ENCODE assay signal across 20 cellular contexts in the genomic region with DNA sequence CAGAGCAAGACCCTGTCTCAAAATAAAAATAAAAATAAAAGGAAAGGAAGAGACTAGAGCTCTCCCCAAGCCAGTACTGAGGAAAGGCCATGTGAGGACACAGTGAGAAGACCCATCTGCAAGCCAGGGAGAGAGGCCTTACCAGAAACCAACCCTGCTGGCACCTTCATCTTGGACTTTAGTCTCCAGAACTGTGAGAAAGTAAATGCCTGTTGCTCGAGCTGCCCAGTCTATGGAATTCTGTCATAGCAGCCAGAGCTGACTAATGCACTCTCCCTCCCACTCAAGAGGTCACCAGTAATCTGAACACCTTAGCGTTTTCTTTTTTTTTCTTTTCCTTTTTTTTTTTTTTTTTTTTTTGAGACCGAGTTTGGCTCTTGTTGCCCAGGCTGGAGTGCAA. TPM values are rescaled to one million over a fixed set of nuclear protein-coding genes. Genes with fewer than 3 reads are reported as not detected.
DNase-seq lines count a peak whose midpoint lies in the region; ATAC-seq, FAIRE-seq and TF ChIP-seq lines count a peak whose summit lies in the region.
"Had no signal": no experiment of that assay in that cellular context is flagged by ENCODE, and none has a peak within 500 bp of the region (broad histone marks: within the 10 kb centered on the region; RNA-seq: fewer than 3 reads in every experiment).

No MANE protein-coding gene starts in this region.

- DNase-seq in A549 (ENCODE audit: low read depth in 1 of 2, low spot score in 1 of 2) (peak in 1 of 2 experiments; percentile 33), HT-29 (ENCODE audit: low spot score) (peak; percentile 6), amniotic epithelial cell (ENCODE audit: low read depth) (peak; percentile 65), kidney glomerular epithelial cell (lab: John Stamatoyannopoulos, UW) (peak; percentile 29), occipital lobe (lab: John Stamatoyannopoulos, UW) (no peak)
- DNase-seq in activated naive CD4-positive, alpha-beta T cell treated with Interleukin-2 at 50 U/mL for 16 hours, result no peak
- DNase-seq: activated CD8-positive, alpha-beta memory T cell treated with anti-CD3 and anti-CD28 coated beads, Interleukin-2, amount 10 ng/mL, durations not matched to agents 7 days and 5 days; activated naive CD8-positive, alpha-beta T cell treated with anti-CD3 and anti-CD28 coated beads, Interleukin-2, amount 10 ng/mL, durations not matched to agents 7 days and 5 days; dermis blood vessel endothelial cell; NCI-H1105; NCI-H748 treated with DMSO at 0.1 percent for 48 hours; spleen; uterus had no signal

- H3K9me3 ChIP-seq in A549, result peaks cover 8% of the 10 kb centered on the region; the same call in 1 of the 3 replicates
- H3K9me3 ChIP-seq: gastroesophageal sphincter, spleen, uterus had no signal

- POLR2A ChIA-PET in A549 (lab: Yijun Ruan, JAX), result interaction anchor here (0.6 to 0.7 kb wide), 2 partner anchors 17 to 161 kb away, joined by 3 read pairs; a partner anchor contains a TSS

- H3K4me1 ChIP-seq in A549, result peaks cover 8% of the 10 kb centered on the region; the same call in 2 of the 3 replicates
- H3K4me1 ChIP-seq: neural progenitor cell, uterus had no signal

- TF ChIP-seq POLR2A in A549 (IDR thresholded peaks at IDR 0.05; ENCODE audit: low read length), result no peak

- no peak for FAIRE-seq in A549 (lab: Jason Lieb, UNC)
- FAIRE-seq: TTC549 had no signal

- no peak for TF ChIP-seq EP300 in A549 (IDR thresholded peaks at IDR 0.05)

- ATAC-seq in A549 (peak; percentile 59 to 64; a peak in 5 of 6 replicates), GM18502 (IDR thresholded peaks at IDR 0.05; ENCODE audit: poor library complexity, unreplicated experiment) (no peak), GM21723 (IDR thresholded peaks at IDR 0.05; ENCODE audit: unreplicated experiment) (no peak)
- ATAC-seq: activated CD8-positive, alpha-beta memory T cell treated with anti-CD3 and anti-CD28 coated beads, Interleukin-2, amount 10 ng/mL, durations not matched to agents 7 days and 5 days; gastroesophageal sphincter; Panc1 had no signal

- WGBS in A549 (ENCODE audit: missing lambda C conversion rate), result 4% methylated on average over 1 of the region's 3 CpGs

- peak overlapping the region in 1 of 2 experiments; percentile 33; a peak in 1 of 6 replicates for H3K27ac ChIP-seq in A549
- H3K27ac ChIP-seq: C4-2B, gastroesophageal sphincter, neural progenitor cell, spleen, uterus had no signal

- H3K4me3 ChIP-seq in A549, result no peak overlapping the region
- H3K4me3 ChIP-seq: gastroesophageal sphincter, neural progenitor cell, spleen, uterus had no signal

- TF ChIP-seq RAD21 in A549 (conservative IDR thresholded peaks at IDR 0.05 in 1 of 2, IDR thresholded peaks at IDR 0.05 in 1 of 2), result no peak

- TF ChIP-seq CTCF in A549 (IDR thresholded peaks at IDR 0.05), result no peak

- H3K4me2 ChIP-seq in A549, result no peak overlapping the region
- H3K4me2 ChIP-seq: neural progenitor cell had no signal

- CTCF ChIA-PET in A549 (lab: Yijun Ruan, JAX), result interaction anchor here (0.6 to 6.9 kb wide), 4 partner anchors 12 to 166 kb away, joined by 3 to 37 read pairs (median 3); no protein-coding TSS in a partner anchor

TF ChIP-seq in A549, 52 proteins besides CTCF, POLR2A, EP300 and RAD21:
- TF ChIP-seq FOSB (CRISPR knock-in tag; IDR thresholded peaks at IDR 0.05) (no peak), RARB (CRISPR knock-in tag; IDR thresholded peaks at IDR 0.05) (no peak), TFCP2L1 (CRISPR knock-in tag; IDR thresholded peaks at IDR 0.05) (no peak), BHLHE40 (IDR thresholded peaks at IDR 0.05; ENCODE audit: low read depth, low read length) (no peak)

RNA-seq across cellular contexts. Expression of a gene that starts 7.3 kb away (rescaled TPM):
- not detected in 2 replicates for polyA plus RNA-seq in A549 (2011; rRNA removed)
- polyA plus RNA-seq in A549 (2012; cell fraction: cytosol; rRNA removed), result not detected in 2 replicates
- polyA plus RNA-seq in A549 (2012; cell fraction: nucleus; rRNA removed), result not detected in 2 replicates
- not detected in 3 replicates for polyA plus RNA-seq in A549 (2017; fragmentation: RNase III; extraction: RNeasy Plus Mini Kit Qiagen cat#74134 plus additional on column Dnase treatment)
- not detected in 2 replicates for polyA minus RNA-seq in A549 (2011; rRNA and poly(A)+ RNA removed)
- not detected in 2 replicates for total RNA-seq in HT-29 (2014; rRNA removed; shearing (Covaris generic))
- total RNA-seq in occipital lobe, result 5.0 TPM

RNA-seq across cellular contexts. Expression of a gene that starts 16.2 kb away (rescaled TPM):
- polyA plus RNA-seq in A549 (2011; rRNA removed) (10.2 and 10.3 TPM in 2 replicates), A549 (2017; fragmentation: RNase III; extraction: RNeasy Plus Mini Kit Qiagen cat#74134 plus additional on column Dnase treatment) (12.3 to 13.3 TPM (median 12.4 TPM) in 3 replicates)
- polyA plus RNA-seq in A549 (2012; cell fraction: cytosol; rRNA removed), result 10.3 and 12.8 TPM in 2 replicates
- polyA plus RNA-seq in A549 (2012; cell fraction: nucleus; rRNA removed), result 11.8 and 12.4 TPM in 2 replicates
- polyA minus RNA-seq in A549 (2011; rRNA and poly(A)+ RNA removed), result 8.1 and 8.3 TPM in 2 replicates
- total RNA-seq in HT-29 (2014; rRNA removed; shearing (Covaris generic)), result 34.5 and 38.7 TPM in 2 replicates
- total RNA-seq in occipital lobe, result 63.2 TPM

RNA-seq across cellular contexts. Expression of a gene that starts 52.1 kb away (rescaled TPM):
- polyA plus RNA-seq in A549 (2011; rRNA removed), result 8.6 and 9.0 TPM in 2 replicates
- 2.7 and 3.5 TPM in 2 replicates for polyA plus RNA-seq in A549 (2012; cell fraction: cytosol; rRNA removed)
- polyA plus RNA-seq in A549 (2012; cell fraction: nucleus; rRNA removed), result 2.6 and 2.9 TPM in 2 replicates
- 2.9 to 3.5 TPM (median 3.3 TPM) in 3 replicates for polyA plus RNA-seq in A549 (2017; fragmentation: RNase III; extraction: RNeasy Plus Mini Kit Qiagen cat#74134 plus additional on column Dnase treatment)
- 11.6 and 15.3 TPM in 2 replicates for polyA minus RNA-seq in A549 (2011; rRNA and poly(A)+ RNA removed)
- 3.6 and 3.9 TPM in 2 replicates for total RNA-seq in HT-29 (2014; rRNA removed; shearing (Covaris generic))
- 28.2 TPM for total RNA-seq in occipital lobe

Comparison
In these comparisons a context has a peak if more than half of its experiments do, and no peak if none do; other contexts are left out.
1. ATAC-seq: peak in A549 (2 of 2); none in GM18502 (single experiment) and GM21723 (single experiment).
2. DNase-seq: peak in HT-29 (single experiment), amniotic epithelial cell (single experiment) and kidney glomerular epithelial cell (single experiment); none in activated naive CD4-positive, alpha-beta T cell treated with Interleukin-2 at 50 U/mL for 16 hours (single experiment) and occipital lobe (single experiment).